Comparison of ENCODE assay signal across 1 cellular context in genomic region chr1:29156543-29157268, GRCh38.
TF ChIP-seq lines count a peak whose summit lies in the region.

No MANE protein-coding gene starts in this region.

TF ChIP-seq in HEK293, 187 proteins besides CTCF, POLR2A, EP300 and RAD21 (continues in another document):
- no peak for TF ChIP-seq ZNF518A (tag by site-specific recombination; conservative IDR thresholded peaks at IDR 0.05; ENCODE audit: low read depth)
- TF ChIP-seq ZEB2 (tag by site-specific recombination; IDR thresholded peaks at IDR 0.05): 0 out of 2 replicates have a peak, but pooled peaks have one; percentile 24
- no peak for TF ChIP-seq ZNF623 (tag by site-specific recombination; IDR thresholded peaks at IDR 0.05)
- peak; percentile 92 for TF ChIP-seq ZNF394 (tag by site-specific recombination; IDR thresholded peaks at IDR 0.05; ENCODE audit: borderline replicate concordance)
- TF ChIP-seq KLF16 (tag by site-specific recombination; IDR thresholded peaks at IDR 0.05): no peak
- TF ChIP-seq FEZF1 (tag by site-specific recombination; IDR thresholded peaks at IDR 0.05): peak; percentile 86
- TF ChIP-seq ZNF174 (tag by site-specific recombination; IDR thresholded peaks at IDR 0.05): no peak
- no peak for TF ChIP-seq ZNF132 (tag by site-specific recombination; IDR thresholded peaks at IDR 0.05; ENCODE audit: borderline replicate concordance)
- 0 out of 2 replicates have a peak, but pooled peaks have one; percentile 21 for TF ChIP-seq ZNF335 (tag by site-specific recombination; conservative IDR thresholded peaks at IDR 0.05)
- peak; percentile 62 for TF ChIP-seq SP7 (tag by site-specific recombination; IDR thresholded peaks at IDR 0.05)
- TF ChIP-seq ZBTB8A (tag by site-specific recombination; IDR thresholded peaks at IDR 0.05): peak; percentile 39
- peak; percentile 64 for TF ChIP-seq ZNF664 (tag by site-specific recombination; IDR thresholded peaks at IDR 0.05)
- no peak for TF ChIP-seq AEBP2 (tag by site-specific recombination; IDR thresholded peaks at IDR 0.05; ENCODE audit: borderline replicate concordance)
- no peak for TF ChIP-seq ZBTB49 (tag by site-specific recombination; IDR thresholded peaks at IDR 0.05; ENCODE audit: low read depth)
- peak; percentile 87 for TF ChIP-seq SETDB1 (IDR thresholded peaks at IDR 0.05; ENCODE audit: insufficient read length, low read length)
- no peak for TF ChIP-seq ELK4 (IDR thresholded peaks at IDR 0.05; ENCODE audit: borderline replicate concordance, low read depth, low read length)
- peak; percentile 72 for TF ChIP-seq ZXDB (tag by site-specific recombination; IDR thresholded peaks at IDR 0.05)
- no peak for TF ChIP-seq GLI2 (tag by site-specific recombination; IDR thresholded peaks at IDR 0.05; ENCODE audit: borderline replicate concordance, low read depth)
- TF ChIP-seq ZNF768 (tag by site-specific recombination; IDR thresholded peaks at IDR 0.05): no peak
- no peak for TF ChIP-seq ZNF660 (tag by site-specific recombination; IDR thresholded peaks at IDR 0.05)
- TF ChIP-seq TCF7L2 (IDR thresholded peaks at IDR 0.05; ENCODE audit: borderline replicate concordance, low read depth, low read length): peak; percentile 99
- no peak for TF ChIP-seq BCL11B (tag by site-specific recombination; IDR thresholded peaks at IDR 0.05; ENCODE audit: low read depth)
- peak; percentile 88 for TF ChIP-seq ZNF18 (tag by site-specific recombination; IDR thresholded peaks at IDR 0.05)
- no peak for TF ChIP-seq ZNF23 (tag by site-specific recombination; IDR thresholded peaks at IDR 0.05; ENCODE audit: borderline replicate concordance)
- no peak for TF ChIP-seq ZNF274 (IDR thresholded peaks at IDR 0.05; ENCODE audit: low read length)
- TF ChIP-seq ZNF274 (tag by site-specific recombination; IDR thresholded peaks at IDR 0.05; ENCODE audit: borderline replicate concordance): no peak
- peak; percentile 38; the same call in 1 of the 2 replicates for TF ChIP-seq ZNF629 (tag by site-specific recombination; IDR thresholded peaks at IDR 0.05)
- no peak for TF ChIP-seq ZNF704 (tag by site-specific recombination; IDR thresholded peaks at IDR 0.05)
- TF ChIP-seq HIC1 (tag by site-specific recombination; IDR thresholded peaks at IDR 0.05): peak; percentile 72
- no peak for TF ChIP-seq ZNF133 (tag by site-specific recombination; IDR thresholded peaks at IDR 0.05)
- no peak for TF ChIP-seq HOXA7 (CRISPR knock-in tag; IDR thresholded peaks at IDR 0.05; ENCODE audit: borderline replicate concordance)
- TF ChIP-seq ZNF610 (tag by site-specific recombination; IDR thresholded peaks at IDR 0.05; ENCODE audit: borderline replicate concordance): peak; percentile 77; the same call in 1 of the 2 replicates
- TF ChIP-seq ZNF449 (tag by site-specific recombination; IDR thresholded peaks at IDR 0.05): peak; percentile 100
- TF ChIP-seq ZNF239 (tag by site-specific recombination; IDR thresholded peaks at IDR 0.05): no peak
- no peak for TF ChIP-seq ZNF292 (tag by site-specific recombination; IDR thresholded peaks at IDR 0.05; ENCODE audit: borderline replicate concordance, low read depth)
- peak; percentile 96 for TF ChIP-seq OSR2 (tag by site-specific recombination; IDR thresholded peaks at IDR 0.05)
- peak; percentile 82 for TF ChIP-seq ZNF843 (tag by site-specific recombination; IDR thresholded peaks at IDR 0.05)
- TF ChIP-seq ZSCAN18 (tag by site-specific recombination; IDR thresholded peaks at IDR 0.05): no peak
- peak; percentile 50; the same call in 1 of the 2 replicates for TF ChIP-seq ZNF121 (tag by site-specific recombination; IDR thresholded peaks at IDR 0.05)
- TF ChIP-seq ZNF366 (tag by site-specific recombination; conservative IDR thresholded peaks at IDR 0.05): no peak
- no peak for TF ChIP-seq SP3 (tag by site-specific recombination; IDR thresholded peaks at IDR 0.05)
- TF ChIP-seq ZNF248 (tag by site-specific recombination; IDR thresholded peaks at IDR 0.05): no peak
- peak; percentile 38; the same call in 1 of the 2 replicates for TF ChIP-seq ZNF561 (tag by site-specific recombination; IDR thresholded peaks at IDR 0.05; ENCODE audit: borderline replicate concordance)
- no peak for TF ChIP-seq ZNF324 (tag by site-specific recombination; IDR thresholded peaks at IDR 0.05)
- no peak for TF ChIP-seq KLF1 (tag by site-specific recombination; IDR thresholded peaks at IDR 0.05)
- peak; percentile 99 for TF ChIP-seq TRIM28 (IDR thresholded peaks at IDR 0.05; ENCODE audit: borderline replicate concordance, low read length)
- no peak for TF ChIP-seq ZNF560 (tag by site-specific recombination; IDR thresholded peaks at IDR 0.05; ENCODE audit: borderline replicate concordance)
- TF ChIP-seq KLF7 (tag by site-specific recombination; IDR thresholded peaks at IDR 0.05; ENCODE audit: borderline replicate concordance): no peak; the same call in 1 of the 2 replicates
- no peak for TF ChIP-seq ZNF433 (tag by site-specific recombination; IDR thresholded peaks at IDR 0.05; ENCODE audit: low read depth)
